9 cellular contexts compared by ENCODE assay signal in genomic region chr7:102664765-102665164, GRCh38. TPM values are rescaled to one million over a fixed set of nuclear protein-coding genes. Genes with fewer than 3 reads are reported as not detected.
"Had no signal": no experiment of that assay in that cellular context is flagged by ENCODE, and none has a peak within 500 bp of the region (broad histone marks: within the 10 kb centered on the region; RNA-seq: fewer than 3 reads in every experiment).

No MANE protein-coding gene starts in this region.

RNA-seq across cellular contexts. Expression of gene SPDYE2B, which starts 14.6 kb away (rescaled TPM):
- total RNA-seq: LHCN-M2, MCF 10A, NCI-H460, OCI-LY7, PC-9, Right ventricle myocardium superior, RPMI7951, SJSA1 had no signal
- polyA plus RNA-seq: SK-N-SH had no signal
